Comparison of ENCODE assay signal across 20 cellular contexts in genomic region chr2:203973000-203973399, GRCh38. TPM values are rescaled to one million over a fixed set of nuclear protein-coding genes. Genes with fewer than 3 reads are reported as not detected.
DNase-seq lines count a peak whose midpoint lies in the region; ATAC-seq lines count a peak whose summit lies in the region.
"Had no signal": no experiment of that assay in that cellular context is flagged by ENCODE, and none has a peak within 500 bp of the region (broad histone marks: within the 10 kb centered on the region; RNA-seq: fewer than 3 reads in every experiment).

No MANE protein-coding gene starts in this region.

- ATAC-seq in GM18508 (IDR thresholded peaks at IDR 0.05; ENCODE audit: insufficient read depth, unreplicated experiment) = peak; percentile 77
- peak; percentile 79 for ATAC-seq in GM19438 (IDR thresholded peaks at IDR 0.05; ENCODE audit: low read depth, unreplicated experiment)
- ATAC-seq in HG02763 (IDR thresholded peaks at IDR 0.05; ENCODE audit: unreplicated experiment) = peak; percentile 71
- ATAC-seq in HG03457 (IDR thresholded peaks at IDR 0.05; ENCODE audit: unreplicated experiment) = peak; percentile 65
- ATAC-seq: activated CD8-positive, alpha-beta T cell treated with anti-CD3 and anti-CD28 coated beads, Interleukin-2, amount 10 ng/mL, durations not matched to agents 7 days and 5 days; left ventricle myocardium superior; right cardiac atrium; T-cell; upper lobe of right lung had no signal

- DNase-seq in NK-92 (lab: John Stamatoyannopoulos, UW; ENCODE audit: unreplicated experiment) = no peak
- no peak for DNase-seq in activated CD4-positive, alpha-beta T cell treated with anti-CD3 and anti-CD28 coated beads for 48 hours
- DNase-seq in mucosa of gallbladder (ENCODE audit: low spot score) = no peak
- no peak for DNase-seq in NCI-H748 (lab: John Stamatoyannopoulos, UW; ENCODE audit: unreplicated experiment)
- DNase-seq: activated CD8-positive, alpha-beta T cell treated with anti-CD3 and anti-CD28 coated beads, Interleukin-2, amount 10 ng/mL, durations not matched to agents 7 days and 5 days; adrenal gland; caudate nucleus; CD8-positive, alpha-beta memory T cell; DMS79 treated with DMSO at 0.1 percent for 48 hours; left ventricle myocardium superior; NCI-H187 treated with DMSO at 0.1 percent for 48 hours; right cardiac atrium; Right ventricle myocardium superior; stimulated activated naive CD8-positive, alpha-beta T cell treated with anti-CD3 and anti-CD28 coated beads, Interleukin-15, amount 100 ng/mL, for 72 hours; T-cell; upper lobe of right lung had no signal

RNA-seq across cellular contexts. Expression of gene ICOS, which starts 36.4 kb away (rescaled TPM):
- 0.98 TPM for total RNA-seq in mucosa of gallbladder
- total RNA-seq: left ventricle myocardium superior, Right ventricle myocardium superior had no signal
